1 cellular context compared by ENCODE assay signal in genomic region chr13:98976941-98977340, GRCh38.
TF ChIP-seq lines count a peak whose summit lies in the region.

No MANE protein-coding gene starts in this region.

TF ChIP-seq in GM23338, 12 proteins besides CTCF, POLR2A, EP300 and RAD21 (continued from another document):
- TF ChIP-seq ZNF462 (CRISPR knock-in tag; IDR thresholded peaks at IDR 0.05): no peak
- no peak for TF ChIP-seq EZH2phosphoT487 (IDR thresholded peaks at IDR 0.05; ENCODE audit: unreplicated experiment)
- no peak for TF ChIP-seq CREB1 (CRISPR knock-in tag; IDR thresholded peaks at IDR 0.05; ENCODE audit: low read depth)
- no peak for TF ChIP-seq ZNF114 (CRISPR knock-in tag; IDR thresholded peaks at IDR 0.05)
